ENCODE assay signal across 32 cellular contexts in genomic region chr16:11816123-11816522, GRCh38.
"Had no signal": no experiment of that assay in that cellular context is flagged by ENCODE, and none has a peak within 500 bp of the region (broad histone marks: within the 10 kb centered on the region; RNA-seq: fewer than 3 reads in every experiment).

No MANE protein-coding gene starts in this region.

- H3K4me1 ChIP-seq: ascending aorta had no signal

- H3K4me3 ChIP-seq: ascending aorta, PC-9 had no signal

- H3K27ac ChIP-seq: ascending aorta, PC-9, WERI-Rb-1 had no signal

- H3K9me3 ChIP-seq: ascending aorta had no signal

- DNase-seq: activated CD4-positive, alpha-beta T cell treated with anti-CD3 and anti-CD28 coated beads for 1 hour; activated CD4-positive, alpha-beta T cell treated with anti-CD3 and anti-CD28 coated beads for 48 hours; activated CD4-positive, alpha-beta T cell treated with anti-CD3 and anti-CD28 coated beads, Interleukin-2, amount 50 U/mL, for 4 hours; activated CD4-positive, CD25-positive, alpha-beta regulatory T cell; activated CD8-positive, alpha-beta T cell treated with anti-CD3 and anti-CD28 coated beads for 36 hours; activated effector memory CD4-positive, alpha-beta T cell treated with anti-CD3 and anti-CD28 coated beads, Interleukin-2, amount 50 U/mL, for 16 hours; activated naive CD4-positive, alpha-beta T cell; activated naive CD4-positive, alpha-beta T cell treated with anti-CD3 and anti-CD28 coated beads, Interleukin-2, amount 50 U/mL, for 16 hours; activated naive CD8-positive, alpha-beta T cell treated with anti-CD3 and anti-CD28 coated beads for 36 hours; activated T-cell treated with anti-CD3 and anti-CD28 coated beads, Interleukin-2, amount 50 U/mL, for 1 hour; activated T-cell treated with anti-CD3 and anti-CD28 coated beads, Interleukin-2, amount 50 U/mL, for 72 hours; amniotic stem cell; Kasumi-1; KG1; MM.1S; MV-4-11; NCI-H1092; NCI-H1436 treated with DMSO at 0.1 percent for 48 hours; NCI-H1694 treated with DMSO at 0.1 percent for 48 hours; NCI-H2029; NCI-H2171 treated with DMSO at 0.1 percent for 48 hours; NCI-H2227 treated with DMSO at 0.1 percent for 48 hours; NCI-H446; NCI-H510A treated with DMSO at 0.1 percent for 48 hours; NCI-H526 treated with DMSO at 0.1 percent for 48 hours; NCI-H774; PC-9; Right ventricle myocardium superior; SW 1271; T1000; WERI-Rb-1 had no signal

- H3K27me3 ChIP-seq: ascending aorta had no signal

- H3K36me3 ChIP-seq: ascending aorta, WERI-Rb-1 had no signal
